ENCODE assay signal across 8 cellular contexts in genomic region chr16:89696598-89697128, GRCh38. TPM values are rescaled to one million over a fixed set of nuclear protein-coding genes. Genes with fewer than 3 reads are reported as not detected.
DNase-seq lines count a peak whose midpoint lies in the region; ATAC-seq, FAIRE-seq and TF ChIP-seq lines count a peak whose summit lies in the region.
"Had no signal": no experiment of that assay in that cellular context is flagged by ENCODE, and none has a peak within 500 bp of the region (broad histone marks: within the 10 kb centered on the region; RNA-seq: fewer than 3 reads in every experiment).

No MANE protein-coding gene starts in this region.

- no peak for ATAC-seq in HG03135 (IDR thresholded peaks at IDR 0.05; ENCODE audit: unreplicated experiment)

- no peak for FAIRE-seq in GM12892 (lab: Jason Lieb, UNC)

- TF ChIP-seq POLR2A in GM12892 (IDR thresholded peaks at IDR 0.05; ENCODE audit: low read depth, low read length) = no peak

- DNase-seq in GM12892 (ENCODE audit: insufficient read length) (peak; percentile 77), MV-4-11 (lab: John Stamatoyannopoulos, UW) (peak; percentile 42), islet precursor cell (peak; percentile 56), DMS 273 (lab: John Stamatoyannopoulos, UW; ENCODE audit: unreplicated experiment) (no peak), NCI-H1930 (lab: John Stamatoyannopoulos, UW) (no peak)
- DNase-seq: DMS53, NCI-H1694 had no signal

RNA-seq across cellular contexts. Expression of gene SPATA2L, which starts 4.8 kb away (rescaled TPM):
- 1.1 TPM for polyA plus RNA-seq in GM12892 (2012; ENCODE audit: missing spikeins)

RNA-seq across cellular contexts. Expression of gene CDK10, which starts 10.2 kb away (rescaled TPM):
- polyA plus RNA-seq in GM12892 (2012; ENCODE audit: missing spikeins) = 40.0 TPM

RNA-seq across cellular contexts. Expression of gene VPS9D1, which starts 24.0 kb away (rescaled TPM):
- 2.7 TPM for polyA plus RNA-seq in GM12892 (2012; ENCODE audit: missing spikeins)

RNA-seq across cellular contexts. Expression of gene ZNF276, which starts 24.7 kb away (rescaled TPM):
- 12.2 TPM for polyA plus RNA-seq in GM12892 (2012; ENCODE audit: missing spikeins)

RNA-seq across cellular contexts. Expression of gene SPATA33, which starts 39.0 kb away (rescaled TPM):
- polyA plus RNA-seq in GM12892 (2012; ENCODE audit: missing spikeins) = 7.3 TPM

Comparison
In these comparisons a context has a peak if more than half of its experiments do, and no peak if none do; other contexts are left out.
1. DNase-seq: peak in GM12892 (single experiment), MV-4-11 (single experiment) and islet precursor cell (single experiment); none in DMS 273 (single experiment) and NCI-H1930 (0 of 2).